ENCODE assay signal across 23 cellular contexts in the genomic region with DNA sequence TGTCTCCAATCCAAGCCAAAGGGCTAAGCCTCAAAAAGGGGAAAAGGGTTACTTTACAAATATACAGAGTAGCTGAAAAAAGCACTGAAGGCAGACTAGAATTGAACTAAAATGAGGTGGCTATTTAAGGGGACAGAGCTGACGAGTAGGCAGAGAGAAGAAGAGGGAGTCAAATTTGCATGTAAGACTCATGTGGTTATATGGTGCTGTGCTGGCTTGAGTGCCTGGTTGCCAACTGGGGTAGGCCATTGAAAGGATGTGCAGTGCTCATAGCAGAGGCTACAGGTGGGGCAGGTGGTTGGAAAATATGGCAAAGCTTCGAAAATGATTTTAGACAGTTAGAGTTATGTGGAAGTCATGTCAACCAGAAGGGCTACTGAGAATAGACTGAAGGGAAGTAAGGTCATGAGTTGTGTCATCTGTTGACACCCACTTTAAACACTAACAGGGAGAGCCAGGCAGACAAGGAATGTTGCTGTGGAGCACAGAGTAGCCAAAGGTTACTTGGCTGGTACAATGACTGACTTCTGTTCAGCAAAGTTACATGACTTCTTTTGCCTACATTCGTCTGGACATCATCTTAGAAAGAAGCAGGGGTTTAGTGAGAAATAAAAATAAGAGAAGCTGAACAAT.
"Had no signal": no experiment of that assay in that cellular context is flagged by ENCODE, and none has a peak within 500 bp of the region (broad histone marks: within the 10 kb centered on the region; RNA-seq: fewer than 3 reads in every experiment).

No MANE protein-coding gene starts in this region.

- H3K27ac ChIP-seq: adrenal gland, ascending aorta, brain microvascular endothelial cell, coronary artery, esophagus muscularis mucosa, gastrocnemius medialis, lower lobe of right lung, neutrophil, parathyroid adenoma, testis had no signal

- ATAC-seq: activated T-cell treated with anti-CD3 and anti-CD28 coated beads, Interleukin-2, amount 50 U/mL, for 4 hours; gastrocnemius medialis; left colon; lower lobe of right lung; naive thymus-derived CD8-positive, alpha-beta T cell; T-helper 17 cell had no signal

- H3K36me3 ChIP-seq: adrenal gland, ascending aorta, brain microvascular endothelial cell, esophagus muscularis mucosa, gastrocnemius medialis, lower lobe of right lung, neutrophil had no signal

- H3K27me3 ChIP-seq: adrenal gland, ascending aorta, brain microvascular endothelial cell, esophagus muscularis mucosa, gastrocnemius medialis, neutrophil, testis had no signal

- DNase-seq: activated CD4-positive, alpha-beta T cell treated with anti-CD3 and anti-CD28 coated beads for 4 hours; activated CD4-positive, alpha-beta T cell treated with anti-CD3 and anti-CD28 coated beads, Interleukin-2, amount 50 U/mL, for 48 hours; activated CD4-positive, CD25-positive, alpha-beta regulatory T cell; activated CD8-positive, alpha-beta memory T cell treated with anti-CD3 and anti-CD28 coated beads, Interleukin-2, amount 50 U/mL, for 48 hours; activated naive CD4-positive, alpha-beta T cell; activated T-cell treated with anti-CD3 and anti-CD28 coated beads, Interleukin-2, amount 50 U/mL, for 4 hours; adrenal gland; brain microvascular endothelial cell; gastrocnemius medialis; left colon; lower lobe of right lung; naive thymus-derived CD8-positive, alpha-beta T cell; stimulated activated CD4-positive, alpha-beta T cell treated with anti-CD3 and anti-CD28 coated beads, Interleukin-2, amount 100 ng/mL, for 48 hours; stimulated activated naive CD4-positive, alpha-beta T cell; SW 1271; T-helper 17 cell; testis; trophoblast cell had no signal

- H3K9me3 ChIP-seq: ascending aorta, esophagus muscularis mucosa, gastrocnemius medialis, lower lobe of right lung, neutrophil, testis had no signal

- H3K4me3 ChIP-seq: adrenal gland, ascending aorta, coronary artery, esophagus muscularis mucosa, gastrocnemius medialis, lower lobe of right lung, testis had no signal

- H3K4me1 ChIP-seq: adrenal gland, ascending aorta, esophagus muscularis mucosa, gastrocnemius medialis, lower lobe of right lung, parathyroid adenoma, testis had no signal
